In genomic region chr16:79083879-79084278, GRCh38 we compare ENCODE assay signal across 26 cellular contexts.
DNase-seq lines count a peak whose midpoint lies in the region; ATAC-seq and TF ChIP-seq lines count a peak whose summit lies in the region.
"Had no signal": no experiment of that assay in that cellular context is flagged by ENCODE, and none has a peak within 500 bp of the region (broad histone marks: within the 10 kb centered on the region; RNA-seq: fewer than 3 reads in every experiment).

No MANE protein-coding gene starts in this region.

- WGBS in endodermal cell (ENCODE audit: insufficient coverage in 1 of 2, insufficient read length in 1 of 2), 2 experiments: 83 to 89% methylated on average over 1 to 7 of the region's 7 CpGs

- no peak overlapping the region for H3K4me3 ChIP-seq in endodermal cell (ENCODE audit: low read length)
- H3K4me3 ChIP-seq: breast epithelium, GM12878, heart right ventricle, psoas muscle had no signal

- intact Hi-C loops in activated CD4-positive, alpha-beta T cell treated with anti-CD3 and anti-CD28 coated beads for 36 hours (cut with DNase I, micrococcal nuclease): loop anchor here in 1 of 2 experiments (10.0 kb wide), 1 partner anchor 691 kb away; no protein-coding TSS in a partner anchor
- intact Hi-C loops in activated CD4-positive, alpha-beta T cell treated with anti-CD3 and anti-CD28 coated beads, Interleukin-2, amount 10 ng/mL, durations not matched to agents 24 days and 14 days (cut with micrococcal nuclease): no loop called here
- intact Hi-C loops in CD4-positive, alpha-beta T cell (cut with DNase I, micrococcal nuclease): no loop called here

- H3K36me3 ChIP-seq in endodermal cell (ENCODE audit: control insufficient read depth, insufficient read depth, low read length): no peaks in the 10 kb centered on the region
- H3K36me3 ChIP-seq: breast epithelium, heart right ventricle had no signal

- no peak for ATAC-seq in activated CD4-positive, alpha-beta T cell treated with anti-CD3 and anti-CD28 coated beads for 36 hours
- no peak for ATAC-seq in CD4-positive, alpha-beta T cell (ENCODE audit: poor library complexity)
- ATAC-seq: GM12878, heart right ventricle, psoas muscle had no signal

- no peaks in the 10 kb centered on the region for H3K27me3 ChIP-seq in CD4-positive, alpha-beta T cell (ENCODE audit: control insufficient read depth, insufficient read depth, low read length)
- peaks cover 8% of the 10 kb centered on the region for H3K27me3 ChIP-seq in endodermal cell (ENCODE audit: control insufficient read depth, insufficient read depth, low read length, poor library complexity, severe bottlenecking)
- H3K27me3 ChIP-seq: breast epithelium, heart right ventricle had no signal

- no peak overlapping the region for H3K9ac ChIP-seq in endodermal cell (ENCODE audit: extremely low read depth, low read length, poor library complexity, severe bottlenecking)

- H3K4me1 ChIP-seq in endodermal cell (ENCODE audit: control insufficient read depth, insufficient read depth, low read length): no peaks in the 10 kb centered on the region
- H3K4me1 ChIP-seq: breast epithelium, heart right ventricle, psoas muscle had no signal

- H3K4me3 Mint-ChIP-seq in activated CD4-positive, alpha-beta T cell treated with anti-CD3 and anti-CD28 coated beads for 36 hours: no peak overlapping the region
- no peak overlapping the region for H3K4me3 Mint-ChIP-seq in activated CD4-positive, alpha-beta T cell treated with anti-CD3 and anti-CD28 coated beads, Interleukin-2, amount 10 ng/mL, durations not matched to agents 24 days and 14 days
- peak overlapping the region; percentile 1 for H3K4me3 Mint-ChIP-seq in CD4-positive, alpha-beta T cell
- no peak overlapping the region for H3K4me3 Mint-ChIP-seq in endodermal cell
- H3K4me3 Mint-ChIP-seq: memory B cell had no signal

- H3K4me1 Mint-ChIP-seq in activated CD4-positive, alpha-beta T cell treated with anti-CD3 and anti-CD28 coated beads for 36 hours: peaks cover 48% of the 10 kb centered on the region
- H3K4me1 Mint-ChIP-seq in activated CD4-positive, alpha-beta T cell treated with anti-CD3 and anti-CD28 coated beads, Interleukin-2, amount 10 ng/mL, durations not matched to agents 24 days and 14 days: peaks cover 35% of the 10 kb centered on the region
- H3K4me1 Mint-ChIP-seq in CD4-positive, alpha-beta T cell (ENCODE audit: low read depth): peaks cover 40% of the 10 kb centered on the region
- H3K4me1 Mint-ChIP-seq in endodermal cell: no peaks in the 10 kb centered on the region
- H3K4me1 Mint-ChIP-seq: memory B cell had no signal

- H3K9me3 ChIP-seq in CD4-positive, alpha-beta T cell (ENCODE audit: control insufficient read depth, low read length): no peaks in the 10 kb centered on the region
- H3K9me3 ChIP-seq in endodermal cell (ENCODE audit: control insufficient read depth, low read length): no peaks in the 10 kb centered on the region
- H3K9me3 ChIP-seq: breast epithelium, heart right ventricle, psoas muscle had no signal

- H3K27ac ChIP-seq in CD4-positive, alpha-beta T cell (ENCODE audit: low read depth, low read length): no peak overlapping the region
- H3K27ac ChIP-seq in endodermal cell (ENCODE audit: low read depth, low read length): peak overlapping the region; percentile 30
- H3K27ac ChIP-seq: breast epithelium, heart right ventricle, psoas muscle had no signal

- no peaks in the 10 kb centered on the region for H3K36me3 Mint-ChIP-seq in activated CD4-positive, alpha-beta T cell treated with anti-CD3 and anti-CD28 coated beads for 36 hours (ENCODE audit: low read depth)
- no peaks in the 10 kb centered on the region for H3K36me3 Mint-ChIP-seq in activated CD4-positive, alpha-beta T cell treated with anti-CD3 and anti-CD28 coated beads, Interleukin-2, amount 10 ng/mL, durations not matched to agents 24 days and 14 days (ENCODE audit: low read depth)
- H3K36me3 Mint-ChIP-seq in CD4-positive, alpha-beta T cell (ENCODE audit: low read depth): no peaks in the 10 kb centered on the region
- no peaks in the 10 kb centered on the region for H3K36me3 Mint-ChIP-seq in endodermal cell (ENCODE audit: low read depth)
- H3K36me3 Mint-ChIP-seq: memory B cell had no signal

- POLR2A ChIA-PET in activated CD4-positive, alpha-beta T cell treated with anti-CD3 and anti-CD28 coated beads for 36 hours (lab: Charles Lee): no interaction called here
- POLR2A ChIA-PET in CD4-positive, alpha-beta T cell (lab: Charles Lee): no interaction called here

- in situ Hi-C loops in ACHN (cut with HindIII; ENCODE audit: low pct_ligation_motif_present, low pct_unique_long_range_greater_than_20kb, low sequenced_read_pairs): no loop called here

- no peak for TF ChIP-seq CTCF in CD4-positive, alpha-beta T cell (IDR thresholded peaks at IDR 0.05)
- TF ChIP-seq CTCF in endodermal cell (conservative IDR thresholded peaks at IDR 0.05): no peak

- CTCF ChIA-PET in activated CD4-positive, alpha-beta T cell treated with anti-CD3 and anti-CD28 coated beads for 36 hours (lab: Charles Lee): no interaction called here
- CTCF ChIA-PET in CD4-positive, alpha-beta T cell (lab: Charles Lee): no interaction called here

- H3K9me3 Mint-ChIP-seq in activated CD4-positive, alpha-beta T cell treated with anti-CD3 and anti-CD28 coated beads for 36 hours (ENCODE audit: low read depth): no peaks in the 10 kb centered on the region
- H3K9me3 Mint-ChIP-seq in activated CD4-positive, alpha-beta T cell treated with anti-CD3 and anti-CD28 coated beads, Interleukin-2, amount 10 ng/mL, durations not matched to agents 24 days and 14 days: peaks cover 6% of the 10 kb centered on the region
- no peaks in the 10 kb centered on the region for H3K9me3 Mint-ChIP-seq in CD4-positive, alpha-beta T cell
- no peaks in the 10 kb centered on the region for H3K9me3 Mint-ChIP-seq in endodermal cell
- H3K9me3 Mint-ChIP-seq: memory B cell had no signal

- H3K27me3 Mint-ChIP-seq in activated CD4-positive, alpha-beta T cell treated with anti-CD3 and anti-CD28 coated beads for 36 hours: no peaks in the 10 kb centered on the region
- H3K27me3 Mint-ChIP-seq in activated CD4-positive, alpha-beta T cell treated with anti-CD3 and anti-CD28 coated beads, Interleukin-2, amount 10 ng/mL, durations not matched to agents 24 days and 14 days: peaks cover 2% of the 10 kb centered on the region
- H3K27me3 Mint-ChIP-seq in CD4-positive, alpha-beta T cell: no peaks in the 10 kb centered on the region
- H3K27me3 Mint-ChIP-seq in endodermal cell (ENCODE audit: insufficient read depth): peaks cover 11% of the 10 kb centered on the region

- peak overlapping the region; percentile 12 for H3K27ac Mint-ChIP-seq in activated CD4-positive, alpha-beta T cell treated with anti-CD3 and anti-CD28 coated beads for 36 hours
- no peak overlapping the region for H3K27ac Mint-ChIP-seq in activated CD4-positive, alpha-beta T cell treated with anti-CD3 and anti-CD28 coated beads, Interleukin-2, amount 10 ng/mL, durations not matched to agents 24 days and 14 days
- H3K27ac Mint-ChIP-seq in CD4-positive, alpha-beta T cell: no peak overlapping the region
- no peak overlapping the region for H3K27ac Mint-ChIP-seq in endodermal cell
- H3K27ac Mint-ChIP-seq: memory B cell had no signal

- DNase-seq in activated CD4-positive, alpha-beta T cell treated with anti-CD3 and anti-CD28 coated beads for 36 hours: no peak
- DNase-seq in activated CD4-positive, alpha-beta T cell treated with anti-CD3 and anti-CD28 coated beads, Interleukin-2, amount 10 ng/mL, durations not matched to agents 24 days and 14 days: no peak
- no peak for DNase-seq in CD4-positive, alpha-beta T cell
- DNase-seq in NOMO-1 (lab: John Stamatoyannopoulos, UW; ENCODE audit: unreplicated experiment in 2 of 2) (peak; percentile 61 to 65), endodermal cell (no peak), SKM-1 (lab: John Stamatoyannopoulos, UW; ENCODE audit: unreplicated experiment) (no peak), ACHN (no peak), inferior parietal cortex (ENCODE audit: extremely low spot score) (no peak)
- DNase-seq: activated CD4-positive, alpha-beta T cell treated with anti-CD3 and anti-CD28 coated beads, Interleukin-2, amount 50 U/mL, for 1 hour; AML-193; amniotic stem cell; effector CD8-positive, alpha-beta T cell; erythroblast; foreskin fibroblast; H7; heart right ventricle; NCI-H1417; NCI-H2107; NCI-H446 treated with DMSO at 0.1 percent for 48 hours; nucleus accumbens; psoas muscle; SHP77; stimulated activated CD4-positive, alpha-beta T cell treated with anti-CD3 and anti-CD28 coated beads, Interleukin-1b, Interleukin-23, amount 100 ng/mL, for 48 hours had no signal

Comparison
In these comparisons a context has a peak if more than half of its experiments do, and no peak if none do; other contexts are left out.
1. DNase-seq: peak in NOMO-1 (2 of 2); none in activated CD4-positive, alpha-beta T cell treated with anti-CD3 and anti-CD28 coated beads for 36 hours (single experiment), activated CD4-positive, alpha-beta T cell treated with anti-CD3 and anti-CD28 coated beads, Interleukin-2, amount 10 ng/mL, durations not matched to agents 24 days and 14 days (single experiment), CD4-positive, alpha-beta T cell (0 of 10), endodermal cell (single experiment), SKM-1 (single experiment), ACHN (single experiment) and inferior parietal cortex (single experiment).